Comparison of ENCODE assay signal across 8 cellular contexts in the genomic region with DNA sequence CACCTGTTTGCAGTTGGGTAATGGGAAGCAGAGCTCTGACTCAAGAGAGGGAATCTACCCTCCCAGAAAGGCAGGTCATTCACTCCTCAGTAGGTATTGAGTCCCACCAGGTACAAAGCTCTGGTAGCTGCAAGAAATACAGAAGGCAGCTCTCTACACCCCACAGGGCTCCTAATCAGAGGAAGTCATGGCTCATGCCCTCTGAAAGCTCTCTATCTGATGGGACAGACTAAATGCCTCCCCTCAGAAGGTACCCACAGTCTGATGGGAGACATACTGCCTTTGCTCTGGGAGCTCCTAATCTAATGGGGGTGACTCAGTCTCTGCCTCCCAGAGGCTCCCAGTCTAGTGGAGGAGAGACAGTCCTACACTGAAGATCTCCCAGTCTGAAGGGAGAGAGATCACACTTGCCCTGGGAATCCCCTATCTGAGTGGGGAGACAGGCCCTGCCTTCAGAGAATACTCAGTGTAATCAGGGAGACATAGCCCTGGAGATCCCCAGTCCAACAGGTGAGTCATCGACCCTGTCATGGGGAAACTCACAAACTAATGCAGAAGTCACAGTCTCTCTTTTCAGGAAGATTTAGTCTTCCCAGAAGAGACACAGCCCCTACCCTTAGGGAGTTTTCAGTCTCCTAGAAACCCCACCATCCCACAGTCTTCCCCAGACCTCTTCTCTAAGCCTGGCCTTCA. TPM values are rescaled to one million over a fixed set of nuclear protein-coding genes. Genes with fewer than 3 reads are reported as not detected.
DNase-seq lines count a peak whose midpoint lies in the region; ATAC-seq, FAIRE-seq and TF ChIP-seq lines count a peak whose summit lies in the region.

No MANE protein-coding gene starts in this region.

- POLR2A ChIA-PET in OCI-LY7 (lab: Charles Lee), result no interaction called here

- TF ChIP-seq CTCF in GM20000 (IDR thresholded peaks at IDR 0.05; ENCODE audit: extremely low read depth, missing control alignments), result no peak
- TF ChIP-seq CTCF in epithelial cell of esophagus (IDR thresholded peaks at IDR 0.05; ENCODE audit: insufficient read depth, low read depth, low read length, missing control alignments), result no peak
- TF ChIP-seq CTCF in OCI-LY7 (conservative IDR thresholded peaks at IDR 0.05; ENCODE audit: low read length), result no peak
- TF ChIP-seq CTCF in uterus (IDR thresholded peaks at IDR 0.05), result no peak
- TF ChIP-seq CTCF in D721Med (IDR thresholded peaks at IDR 0.05; ENCODE audit: insufficient read depth, missing control alignments), result no peak

- H3K4me3 ChIP-seq in epithelial cell of esophagus (ENCODE audit: low read length) (no peak overlapping the region), OCI-LY7 (ENCODE audit: low read depth, low read length, poor library complexity, severe bottlenecking) (no peak overlapping the region), uterus (no peak overlapping the region)

- H3K27me3 ChIP-seq in uterus, result no peaks in the 10 kb centered on the region

- intact Hi-C loops in OCI-LY7 (cut with micrococcal nuclease; ENCODE audit: unreplicated experiment), result no loop called here
- intact Hi-C loops in cardiac septum (cut with DNase I), result no loop called here
- intact Hi-C loops in uterus (cut with DNase I; ENCODE audit: low total_unique reads), result no loop called here

- no peaks in the 10 kb centered on the region for H3K9me3 ChIP-seq in OCI-LY7 (ENCODE audit: low read length)
- H3K9me3 ChIP-seq in uterus, result no peaks in the 10 kb centered on the region

- H2AFZ ChIP-seq in OCI-LY7 (ENCODE audit: low read length), result no peak overlapping the region

- H3K27ac ChIP-seq in OCI-LY7 (ENCODE audit: low read depth, low read length, poor library complexity, severe bottlenecking) (no peak overlapping the region), uterus (no peak overlapping the region)

- H3K36me3 ChIP-seq in OCI-LY7 (ENCODE audit: insufficient read depth, low read length) (no peaks in the 10 kb centered on the region), uterus (no peaks in the 10 kb centered on the region)

- H4K20me1 ChIP-seq in OCI-LY7 (ENCODE audit: insufficient read depth, low read length), result no peaks in the 10 kb centered on the region

- CTCF ChIA-PET in OCI-LY7 (lab: Charles Lee; ENCODE audit: unreplicated experiment), result interaction anchor here (0.6 kb wide), 1 partner anchor 20 kb away, joined by 3 read pairs; no protein-coding TSS in a partner anchor

- DNase-seq in Daoy (ENCODE audit: low read depth), result peak; percentile 76
- DNase-seq in GM20000 (ENCODE audit: low spot score), result peak; percentile 78
- DNase-seq in epithelial cell of esophagus (ENCODE audit: low read depth), result peak; percentile 95
- no peak for DNase-seq in OCI-LY7 (ENCODE audit: low spot score)
- no peak for DNase-seq in cardiac septum (ENCODE audit: low spot score)
- no peak for DNase-seq in uterus
- no peak for DNase-seq in D721Med (ENCODE audit: insufficient read length, low spot score)

- no peak overlapping the region for H3K4me2 ChIP-seq in OCI-LY7 (ENCODE audit: low read length)

- TF ChIP-seq POLR2A in uterus (IDR thresholded peaks at IDR 0.05), result no peak

- no peaks in the 10 kb centered on the region for H3K79me2 ChIP-seq in OCI-LY7 (ENCODE audit: insufficient read depth, low read depth, low read length)

- ATAC-seq in HG03460 (IDR thresholded peaks at IDR 0.05; ENCODE audit: unreplicated experiment), result peak; percentile 81

- FAIRE-seq in D721Med (lab: Jason Lieb, UNC), result no peak

- H3K4me1 ChIP-seq in OCI-LY7 (ENCODE audit: insufficient read depth, low read length, poor library complexity, severe bottlenecking) (no peaks in the 10 kb centered on the region), uterus (no peaks in the 10 kb centered on the region)

- H3K9me2 ChIP-seq in OCI-LY7 (ENCODE audit: insufficient read depth, low read length), result no peaks in the 10 kb centered on the region

- no TSS peak for BruUV-seq in OCI-LY7 (replicated peaks; lab: Mats Ljungman, UMichigan)

RNA-seq across cellular contexts. Expression of gene CAMK1G, which starts 23.7 kb away (rescaled TPM):
- total RNA-seq in Daoy (2014; rRNA removed; shearing (Covaris generic)), result not detected in 2 replicates
- not detected in 2 replicates for total RNA-seq in OCI-LY7 (2014; rRNA removed; shearing (Covaris generic))
- total RNA-seq in OCI-LY7 (2022) (not detected in 2 replicates), cardiac septum (not detected), uterus (1 to 10 TPM in 1 of 4 donors, under 1 TPM in 1, not detected in 2; 0.43 to 5.6 TPM)

RNA-seq across cellular contexts. Expression of gene LAMB3, which starts 45.0 kb away (rescaled TPM):
- 5.7 and 7.8 TPM in 2 replicates for total RNA-seq in Daoy (2014; rRNA removed; shearing (Covaris generic))
- 0.41 TPM in 1 of 2 replicates, not detected in the other for total RNA-seq in OCI-LY7 (2014; rRNA removed; shearing (Covaris generic))
- total RNA-seq in OCI-LY7 (2022) (0.17 and 0.46 TPM in 2 replicates), cardiac septum (3.6 TPM), uterus (10 to 100 TPM in 1 of 4 donors, under 1 TPM in 2, not detected in 1; under 0.01 to 17.4 (median 0.37) TPM)

Comparison
In these comparisons a context has a peak if more than half of its experiments do, and no peak if none do; other contexts are left out.
1. DNase-seq: peak in Daoy (single experiment), GM20000 (single experiment) and epithelial cell of esophagus (single experiment); none in OCI-LY7 (single experiment), cardiac septum (single experiment), uterus (0 of 2) and D721Med (single experiment).